Comparison of ENCODE assay signal across 11 cellular contexts in the genomic region with DNA sequence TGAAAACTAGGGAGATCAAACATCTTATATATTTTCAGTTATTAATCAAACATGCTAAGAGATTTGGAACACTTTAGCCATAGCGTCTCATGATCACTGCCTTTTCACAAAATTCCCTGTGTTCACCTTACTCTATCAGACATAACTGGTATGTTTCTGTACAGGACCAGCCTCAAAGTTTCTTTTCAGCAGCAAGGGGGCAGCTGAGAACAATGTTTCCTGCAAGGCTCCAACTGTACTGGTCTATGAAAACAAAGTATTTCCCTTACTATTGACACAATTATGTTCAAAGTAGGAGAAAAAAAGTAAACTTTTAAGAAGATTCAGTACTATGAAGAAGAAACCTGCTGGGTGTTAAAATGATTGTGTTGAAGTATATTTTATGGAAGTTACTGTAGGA.
A peak's percentile ranks its signal among the peaks of the same experiment; 100 is the strongest.
DNase-seq lines count a peak whose midpoint lies in the region; ATAC-seq and TF ChIP-seq lines count a peak whose summit lies in the region.
"Had no signal": no experiment of that assay in that cellular context is flagged by ENCODE, and none has a peak within 500 bp of the region (broad histone marks: within the 10 kb centered on the region; RNA-seq: fewer than 3 reads in every experiment).

No MANE protein-coding gene starts in this region.

- no peaks in the 10 kb centered on the region for H3K9me3 ChIP-seq in neural progenitor cell (ENCODE audit: low read depth)
- no peaks in the 10 kb centered on the region for H3K9me3 ChIP-seq in HAP-1
- no peaks in the 10 kb centered on the region for H3K9me3 ChIP-seq in WERI-Rb-1 (ENCODE audit: severe bottlenecking)

- H3K79me2 ChIP-seq in neural progenitor cell (ENCODE audit: low read depth) = no peaks in the 10 kb centered on the region

- H3K4me1 ChIP-seq in neural progenitor cell (no peaks in the 10 kb centered on the region), HAP-1 (peaks cover under 1% of the 10 kb centered on the region; the same call in 1 of the 2 replicates)

- no peaks in the 10 kb centered on the region for H3K36me3 ChIP-seq in neural progenitor cell
- no peaks in the 10 kb centered on the region; the same call in none of the 2 replicates for H3K36me3 ChIP-seq in HAP-1 (replicated peaks)
- peaks cover 19% of the 10 kb centered on the region for H3K36me3 ChIP-seq in WERI-Rb-1

- H3K4me2 ChIP-seq in neural progenitor cell = no peak overlapping the region

- in situ Hi-C loops in HAP-1 (cut with MboI; ENCODE audit: low sequenced_read_pairs) = no loop called here

- no peaks in the 10 kb centered on the region for H3K9me3 Mint-ChIP-seq in neural progenitor cell
- H3K9me3 Mint-ChIP-seq in activated T-helper 17 cell treated with anti-CD3 and anti-CD28 coated beads, Interleukin-2, amount 50 U/mL, for 72 hours = no peaks in the 10 kb centered on the region
- H3K9me3 Mint-ChIP-seq: activated T-helper 2 cell treated with anti-CD3 and anti-CD28 coated beads, Interferon-gamma antibody, Interleukin-2, Interleukin-4, amounts not matched to agents 10 μg/mL and 5 μg/mL and 100 μg/mL, durations not matched to agents 14 hours and 24 hours and 36 hours; H9 had no signal

- H3K4me1 Mint-ChIP-seq in neural progenitor cell = no peaks in the 10 kb centered on the region
- H3K4me1 Mint-ChIP-seq in activated T-helper 17 cell treated with anti-CD3 and anti-CD28 coated beads, Interleukin-2, amount 50 U/mL, for 72 hours = no peaks in the 10 kb centered on the region
- H3K4me1 Mint-ChIP-seq: H9 had no signal

- no peaks in the 10 kb centered on the region for H4K20me1 ChIP-seq in neural progenitor cell (ENCODE audit: low read depth)

- no peak overlapping the region for H2AFZ ChIP-seq in neural progenitor cell (replicated peaks)

- H3K27ac ChIP-seq in neural progenitor cell (no peak overlapping the region), WERI-Rb-1 (no peak overlapping the region)

- H3K27ac Mint-ChIP-seq in neural progenitor cell = no peak overlapping the region
- H3K27ac Mint-ChIP-seq in activated T-helper 17 cell treated with anti-CD3 and anti-CD28 coated beads, Interleukin-2, amount 50 U/mL, for 72 hours = no peak overlapping the region
- H3K27ac Mint-ChIP-seq: activated T-helper 2 cell treated with anti-CD3 and anti-CD28 coated beads, Interferon-gamma antibody, Interleukin-2, Interleukin-4, amounts not matched to agents 10 μg/mL and 5 μg/mL and 100 μg/mL, durations not matched to agents 14 hours and 24 hours and 36 hours; H9 had no signal

- no peaks in the 10 kb centered on the region for H3K27me3 Mint-ChIP-seq in neural progenitor cell (ENCODE audit: insufficient read depth, low read depth)
- no peaks in the 10 kb centered on the region for H3K27me3 Mint-ChIP-seq in activated T-helper 17 cell treated with anti-CD3 and anti-CD28 coated beads, Interleukin-2, amount 50 U/mL, for 72 hours

- H3F3A ChIP-seq in neural progenitor cell (ENCODE audit: low read depth) = no peaks in the 10 kb centered on the region

- no peak overlapping the region for H3K4me3 Mint-ChIP-seq in neural progenitor cell
- no peak overlapping the region for H3K4me3 Mint-ChIP-seq in activated T-helper 17 cell treated with anti-CD3 and anti-CD28 coated beads, Interleukin-2, amount 50 U/mL, for 72 hours
- H3K4me3 Mint-ChIP-seq: H9 had no signal

- H3K36me3 Mint-ChIP-seq in neural progenitor cell = peaks cover 4% of the 10 kb centered on the region
- H3K36me3 Mint-ChIP-seq in activated T-helper 17 cell treated with anti-CD3 and anti-CD28 coated beads, Interleukin-2, amount 50 U/mL, for 72 hours (ENCODE audit: low read depth) = peaks cover 88% of the 10 kb centered on the region

- H3K4me3 ChIP-seq in epithelial cell of proximal tubule (ENCODE audit: low read depth, low read length) (no peak overlapping the region), neural progenitor cell (no peak overlapping the region), HAP-1 (no peak overlapping the region), WERI-Rb-1 (ENCODE audit: low read depth, low read length) (no peak overlapping the region)
- H3K4me3 ChIP-seq: GM12878 had no signal

- H3K27me3 ChIP-seq in neural progenitor cell (no peaks in the 10 kb centered on the region), HAP-1 (ENCODE audit: low read depth) (no peaks in the 10 kb centered on the region), WERI-Rb-1 (ENCODE audit: insufficient read depth, low read depth, severe bottlenecking) (no peaks in the 10 kb centered on the region)

- no peak overlapping the region for H3K9ac ChIP-seq in neural progenitor cell

- TF ChIP-seq CTCF in epithelial cell of proximal tubule (conservative IDR thresholded peaks at IDR 0.05; ENCODE audit: low read depth, low read length) = peak; percentile 73
- TF ChIP-seq CTCF in neural progenitor cell (IDR thresholded peaks at IDR 0.05) = peak; percentile 30
- no peak for TF ChIP-seq CTCF in WERI-Rb-1 (IDR thresholded peaks at IDR 0.05; ENCODE audit: low read depth, low read length)

- ATAC-seq in activated T-helper 17 cell treated with anti-CD3 and anti-CD28 coated beads, Interleukin-2, amount 50 U/mL, for 72 hours (replicated peaks) = no peak
- ATAC-seq: GM12878 had no signal

- DNase-seq in EL = peak; percentile 13
- DNase-seq in OCI-M1 (lab: John Stamatoyannopoulos, UW) = peak; percentile 29
- DNase-seq in epithelial cell of proximal tubule (ENCODE audit: low read depth) = no peak
- DNase-seq in neural progenitor cell (ENCODE audit: low spot score) = no peak
- DNase-seq in NCI-H2227 (lab: John Stamatoyannopoulos, UW; ENCODE audit: unreplicated experiment) = no peak
- DNase-seq in HAP-1 (ENCODE audit: low spot score in 2 of 2) = no peak
- no peak for DNase-seq in WERI-Rb-1
- DNase-seq: H9 had no signal

Comparison
In these comparisons a context has a peak if more than half of its experiments do, and no peak if none do; other contexts are left out.
1. DNase-seq: peak in EL (single experiment) and OCI-M1 (single experiment); none in epithelial cell of proximal tubule (single experiment), neural progenitor cell (single experiment), NCI-H2227 (single experiment), HAP-1 (0 of 2) and WERI-Rb-1 (single experiment).